In genomic region chr2:199455533-199456382, GRCh38 we compare ENCODE assay signal across 1 cellular context.
TF ChIP-seq lines count a peak whose summit lies in the region.

No MANE protein-coding gene starts in this region.

TF ChIP-seq in K562, 482 proteins besides CTCF, POLR2A, EP300 and RAD21 (continued from another document and continues in another):
- TF ChIP-seq AFF4 (CRISPR knock-in tag; IDR thresholded peaks at IDR 0.05) (peak; percentile 73; the same call in 1 of the 2 replicates), SNAPC5 (CRISPR knock-in tag; IDR thresholded peaks at IDR 0.05) (no peak), PCBP2 (IDR thresholded peaks at IDR 0.05; ENCODE audit: low read depth, low read length, poor library complexity, severe bottlenecking) (no peak), PKNOX1 (IDR thresholded peaks at IDR 0.05) (peak; percentile 74), RBFOX2 (IDR thresholded peaks at IDR 0.05; ENCODE audit: low read depth, low read length) (peak; percentile 90), FIP1L1 (IDR thresholded peaks at IDR 0.05; ENCODE audit: low read depth, low read length, poor library complexity, severe bottlenecking) (peak; percentile 80), CEBPB (tag; IDR thresholded peaks at IDR 0.05) (peak; percentile 83), ARID4B (CRISPR knock-in tag; IDR thresholded peaks at IDR 0.05) (peak; percentile 55; the same call in 1 of the 2 replicates), TCF3 (CRISPR knock-in tag; IDR thresholded peaks at IDR 0.05) (peak; percentile 87), ASH1L (IDR thresholded peaks at IDR 0.05; ENCODE audit: borderline replicate concordance, low read depth, partially characterized antibody) (peak; percentile 37), MCM3 (IDR thresholded peaks at IDR 0.05) (no peak), ETV1 (tag; conservative IDR thresholded peaks at IDR 0.05; ENCODE audit: low read depth) (peak; percentile 63; the same call in 1 of the 2 replicates), ZNF57 (CRISPR knock-in tag; IDR thresholded peaks at IDR 0.05) (no peak), CC2D1A (IDR thresholded peaks at IDR 0.05) (no peak), SRSF9 (IDR thresholded peaks at IDR 0.05; ENCODE audit: borderline replicate concordance, low read depth, low read length) (no peak), MAZ (CRISPR knock-in tag; conservative IDR thresholded peaks at IDR 0.05 in 1 of 2, IDR thresholded peaks at IDR 0.05 in 1 of 2) (peak; percentile 59 to 75), USF2 (CRISPR knock-in tag; IDR thresholded peaks at IDR 0.05) (no peak), SOX6 (IDR thresholded peaks at IDR 0.05) (peak; percentile 62), CGGBP1 (CRISPR knock-in tag; IDR thresholded peaks at IDR 0.05) (no peak), ETV5 (CRISPR knock-in tag; IDR thresholded peaks at IDR 0.05; ENCODE audit: low read depth) (0 out of 2 replicates have a peak, but pooled peaks have one; percentile 24), DLX4 (CRISPR knock-in tag; IDR thresholded peaks at IDR 0.05) (no peak), CBFA2T2 (conservative IDR thresholded peaks at IDR 0.05) (peak; percentile 77), EGR1 (conservative IDR thresholded peaks at IDR 0.05) (peak; percentile 61), MBD2 (IDR thresholded peaks at IDR 0.05; ENCODE audit: borderline replicate concordance, low read depth) (no peak; the same call in 1 of the 2 replicates), ZBTB12 (CRISPR knock-in tag; IDR thresholded peaks at IDR 0.05) (peak; percentile 26; the same call in 1 of the 2 replicates), GTF2B (IDR thresholded peaks at IDR 0.05; ENCODE audit: extremely low read depth, insufficient read length) (no peak), SAFB (IDR thresholded peaks at IDR 0.05; ENCODE audit: borderline replicate concordance, low read depth, low read length) (peak; percentile 53; the same call in 1 of the 2 replicates), ZNF224 (CRISPR knock-in tag; IDR thresholded peaks at IDR 0.05) (no peak), NFYB (IDR thresholded peaks at IDR 0.05; ENCODE audit: extremely low read depth, insufficient read length) (peak; percentile 3), RBM17 (IDR thresholded peaks at IDR 0.05; ENCODE audit: borderline replicate concordance, low read depth, low read length) (no peak), ZNF445 (CRISPR knock-in tag; IDR thresholded peaks at IDR 0.05; ENCODE audit: low read depth) (no peak), HOMEZ (CRISPR knock-in tag; IDR thresholded peaks at IDR 0.05) (no peak), ZNF175 (CRISPR knock-in tag; IDR thresholded peaks at IDR 0.05; ENCODE audit: low read depth) (0 out of 2 replicates have a peak, but pooled peaks have one; percentile 32), VEZF1 (CRISPR knock-in tag; IDR thresholded peaks at IDR 0.05) (peak; percentile 91), ZBTB5 (IDR thresholded peaks at IDR 0.05) (no peak), ZNF311 (CRISPR knock-in tag; IDR thresholded peaks at IDR 0.05) (no peak), HDAC2 (IDR thresholded peaks at IDR 0.05) (peak; percentile 58; the same call in 1 of the 2 replicates), FOS (IDR thresholded peaks at IDR 0.05; ENCODE audit: extremely low read depth, insufficient read length) (no peak), CBFA2T3 (IDR thresholded peaks at IDR 0.05) (peak; percentile 90), CREB3L1 (IDR thresholded peaks at IDR 0.05; ENCODE audit: borderline replicate concordance, low read depth) (0 out of 2 replicates have a peak, but pooled peaks have one; percentile 30)
